8 cellular contexts compared by ENCODE assay signal in genomic region chr17:62478976-62479894, GRCh38. TPM values are rescaled to one million over a fixed set of nuclear protein-coding genes. Genes with fewer than 3 reads are reported as not detected.
A peak's percentile ranks its signal among the peaks of the same experiment; 100 is the strongest.
DNase-seq lines count a peak whose midpoint lies in the region; ATAC-seq and TF ChIP-seq lines count a peak whose summit lies in the region.
"Not testable (repeated sequence)": the region's sequence is repeated elsewhere in the genome, so short reads cannot be mapped to it uniquely, and the experiment has no call there.

No MANE protein-coding gene starts in this region.

- not testable (repeated sequence) for H3K27me3 Mint-ChIP-seq in naive thymus-derived CD8-positive, alpha-beta T cell

- not testable (repeated sequence) for H3F3A ChIP-seq in DOHH2 (ENCODE audit: control insufficient read depth, insufficient read depth)

- DNase-seq in HT1080 (ENCODE audit: low read depth) = peak; percentile 17
- DNase-seq in T-helper 2 cell = peak in 4 of 5 experiments; percentile 13 to 51 (median 28)
- DNase-seq in adipocyte (ENCODE audit: low read depth) = peak; percentile 51
- peak; percentile 46 for DNase-seq in glomerular visceral epithelial cell (ENCODE audit: extremely low spot score)
- DNase-seq in naive thymus-derived CD8-positive, alpha-beta T cell = peak in 8 of 10 donors; percentile 9 to 70 (median 31)
- peak in 4 of 6 experiments; percentile 34 to 83 (median 46) for DNase-seq in stimulated activated naive CD4-positive, alpha-beta T cell (lab: John Stamatoyannopoulos, UW)

- H3K4me1 Mint-ChIP-seq in naive thymus-derived CD8-positive, alpha-beta T cell = peaks cover 11 to 53% (median 47%) of the 10 kb centered on the region in 4 donors

- peaks cover 0 to 34% (median 0%) of the 10 kb centered on the region in 3 donors for H3K36me3 Mint-ChIP-seq in naive thymus-derived CD8-positive, alpha-beta T cell

- not testable (repeated sequence) for H4K20me1 ChIP-seq in DOHH2 (ENCODE audit: control insufficient read depth, insufficient read depth, low read depth, low read length)

- TF ChIP-seq CTCF in DOHH2 (IDR thresholded peaks at IDR 0.05; ENCODE audit: low read depth, low read length, poor library complexity, severe bottlenecking) = not testable (repeated sequence)

- H3K27ac ChIP-seq in DOHH2 (ENCODE audit: low read depth, low read length) = peak overlapping the region; percentile 71

- peak; percentile 43 for ATAC-seq in GM21723 (IDR thresholded peaks at IDR 0.05; ENCODE audit: unreplicated experiment)
- peak; percentile 40 to 47 for ATAC-seq in naive thymus-derived CD8-positive, alpha-beta T cell

- H3K79me2 ChIP-seq in DOHH2 (ENCODE audit: control insufficient read depth, low read length) = peaks cover 79% of the 10 kb centered on the region

- peak overlapping the region; percentile 81 to 94 (median 88) for H3K4me3 Mint-ChIP-seq in naive thymus-derived CD8-positive, alpha-beta T cell

- H3K9me3 Mint-ChIP-seq in naive thymus-derived CD8-positive, alpha-beta T cell = not testable (repeated sequence)

- H3K4me3 ChIP-seq in DOHH2 (ENCODE audit: low read length) = peak overlapping the region; percentile 88
- peak overlapping the region; percentile 87 for H3K4me3 ChIP-seq in adipocyte (ENCODE audit: low read length)

- H3K9ac ChIP-seq in adipocyte (ENCODE audit: low read length) = peak overlapping the region; percentile 94

- POLR2A ChIA-PET in naive thymus-derived CD8-positive, alpha-beta T cell (lab: Charles Lee) = not testable (repeated sequence)

- peaks cover 47% of the 10 kb centered on the region for H3K36me3 ChIP-seq in DOHH2 (ENCODE audit: control insufficient read depth, low read length)
- not testable (repeated sequence) for H3K36me3 ChIP-seq in adipocyte (ENCODE audit: control insufficient read depth, insufficient read depth, low read length, severe bottlenecking)

- not testable (repeated sequence) for H3K9me3 ChIP-seq in DOHH2 (ENCODE audit: control insufficient read depth, insufficient read depth, low read length); adipocyte (ENCODE audit: control insufficient read depth, low read length)

- H3K4me2 ChIP-seq in DOHH2 (ENCODE audit: low read length) = peak overlapping the region; percentile 77

- H3K27ac Mint-ChIP-seq in naive thymus-derived CD8-positive, alpha-beta T cell = peak overlapping the region; percentile 82 to 98 (median 96)

- H3K9me2 ChIP-seq in DOHH2 (replicated peaks; ENCODE audit: control insufficient read depth, low read length) = not testable (repeated sequence)

- H3K27me3 ChIP-seq in DOHH2 (ENCODE audit: control insufficient read depth, low read length); adipocyte (replicated peaks; ENCODE audit: control insufficient read depth, insufficient read depth, low read length): not testable (repeated sequence)

- H3K4me1 ChIP-seq in DOHH2 (ENCODE audit: control insufficient read depth, low read length) (peaks cover 31% of the 10 kb centered on the region), adipocyte (ENCODE audit: control insufficient read depth, insufficient read depth, low read length) (peaks cover 11% of the 10 kb centered on the region)

RNA-seq across cellular contexts. Expression of gene TLK2, which starts 0.6 kb away (rescaled TPM):
- total RNA-seq in HT1080 (2014; rRNA removed; shearing (Covaris generic)) = 29.4 and 35.0 TPM in 2 replicates
- 23.1 and 33.7 TPM in 2 replicates for polyA plus RNA-seq in HT1080 (2015; cell fraction: cytosol; rRNA removed)
- polyA plus RNA-seq in HT1080 (2015; cell fraction: nucleus; rRNA removed) = 25.3 and 27.6 TPM in 2 replicates
- 10 to 100 TPM; 71.3 to 79.5 TPM for total RNA-seq in naive thymus-derived CD8-positive, alpha-beta T cell
- polyA plus RNA-seq in naive thymus-derived CD8-positive, alpha-beta T cell = 10 to 100 TPM in 1 of 3 donors, 1 to 10 TPM in 2; 8.2 to 12.0 (median 9.2) TPM

RNA-seq across cellular contexts. Expression of gene METTL2A, which starts 55.5 kb away (rescaled TPM):
- 36.3 and 43.2 TPM in 2 replicates for total RNA-seq in HT1080 (2014; rRNA removed; shearing (Covaris generic))
- polyA plus RNA-seq in HT1080 (2015; cell fraction: cytosol; rRNA removed) = 26.9 and 28.0 TPM in 2 replicates
- polyA plus RNA-seq in HT1080 (2015; cell fraction: nucleus; rRNA removed) = 25.9 and 27.7 TPM in 2 replicates
- 10 to 100 TPM; 15.4 to 18.3 TPM for total RNA-seq in naive thymus-derived CD8-positive, alpha-beta T cell
- polyA plus RNA-seq in naive thymus-derived CD8-positive, alpha-beta T cell = 10 to 100 TPM; 11.8 to 17.3 (median 15.6) TPM

Comparison
In these comparisons a context has a peak if more than half of its experiments do, and no peak if none do; other contexts are left out.
1. Peak in every context shown above with its lines: DNase-seq, ATAC-seq, H3K4me3 ChIP-seq and H3K27ac ChIP-seq.